12 cellular contexts compared by ENCODE assay signal in the genomic region with DNA sequence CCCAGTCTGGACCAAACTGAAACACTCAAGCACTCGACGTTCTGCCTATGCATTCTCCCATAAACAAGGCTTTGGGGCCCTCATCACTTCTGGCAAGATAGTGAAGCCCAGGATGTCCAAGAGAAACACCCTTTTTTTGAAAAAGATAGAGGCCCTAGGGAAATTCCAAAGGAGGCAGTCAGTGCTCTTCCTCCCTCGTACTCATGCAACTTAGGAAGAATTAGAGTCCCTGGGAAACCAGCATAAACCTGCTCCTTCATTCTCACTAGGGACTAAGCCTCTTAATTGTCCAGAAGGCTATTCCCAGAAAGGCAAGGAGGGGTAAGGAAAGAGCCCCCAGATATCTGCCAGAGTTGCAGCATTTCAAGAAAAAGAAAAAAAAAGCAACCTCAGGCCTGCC.
"Had no signal": no experiment of that assay in that cellular context is flagged by ENCODE, and none has a peak within 500 bp of the region (broad histone marks: within the 10 kb centered on the region; RNA-seq: fewer than 3 reads in every experiment).

No MANE protein-coding gene starts in this region.

- H3K36me3 ChIP-seq: gastrocnemius medialis, pancreas, stomach, thoracic aorta, transverse colon had no signal

- H3K36me3 Mint-ChIP-seq: natural killer cell had no signal

- H3K27ac Mint-ChIP-seq: natural killer cell, progenitor cell of endocrine pancreas had no signal

- H3K4me1 Mint-ChIP-seq: natural killer cell, neural crest cell had no signal

- H3K27ac ChIP-seq: dorsolateral prefrontal cortex, gastrocnemius medialis, pancreas, stomach, thoracic aorta, transverse colon had no signal

- H3K4me3 ChIP-seq: dorsolateral prefrontal cortex, gastrocnemius medialis, pancreas, stomach, thoracic aorta, transverse colon had no signal

- H3K4me1 ChIP-seq: gastrocnemius medialis, pancreas had no signal

- H3K9me3 ChIP-seq: gastrocnemius medialis, pancreas, stomach, thoracic aorta, transverse colon had no signal

- DNase-seq: cortex of kidney; dorsolateral prefrontal cortex; effector CD8-positive, alpha-beta T cell; natural killer cell; stimulated activated CD4-positive, alpha-beta T cell treated with anti-CD3 and anti-CD28 coated beads, Interleukin-12 subunit alpha, Interleukin-12 subunit beta, amount 100 ng/mL, for 4 hours had no signal

- H3K9me3 Mint-ChIP-seq: natural killer cell, neural crest cell had no signal

- H3K27me3 ChIP-seq: dorsolateral prefrontal cortex, gastrocnemius medialis, pancreas, stomach, transverse colon had no signal

- H3K4me3 Mint-ChIP-seq: natural killer cell, neural crest cell had no signal
